13 cellular contexts compared by ENCODE assay signal in genomic region chr2:237327191-237327590, GRCh38.
DNase-seq lines count a peak whose midpoint lies in the region; ATAC-seq and TF ChIP-seq lines count a peak whose summit lies in the region.
"Had no signal": no experiment of that assay in that cellular context is flagged by ENCODE, and none has a peak within 500 bp of the region (broad histone marks: within the 10 kb centered on the region; RNA-seq: fewer than 3 reads in every experiment).

No MANE protein-coding gene starts in this region.

- no peak for TF ChIP-seq EP300 in gastroesophageal sphincter (IDR thresholded peaks at IDR 0.05)

- no peak for ATAC-seq in gastroesophageal sphincter

- TF ChIP-seq CTCF in gastroesophageal sphincter (IDR thresholded peaks at IDR 0.05) (no peak), testis (IDR thresholded peaks at IDR 0.05) (no peak)

- H3K9ac ChIP-seq in mucosa of rectum (ENCODE audit: low read depth in 1 of 2, low read length in 2 of 2) = no peak overlapping the region

- intact Hi-C loops in testis (cut with DNase I; ENCODE audit: low total_unique reads) = no loop called here

- TF ChIP-seq POLR2A in gastroesophageal sphincter (IDR thresholded peaks at IDR 0.05) (no peak), testis (IDR thresholded peaks at IDR 0.05) (no peak)

- peaks cover 6 to 78% (median 14%) of the 10 kb centered on the region in 3 donors for H3K4me1 ChIP-seq in gastroesophageal sphincter
- H3K4me1 ChIP-seq in mucosa of rectum (ENCODE audit: control insufficient read depth in 2 of 2, insufficient read depth in 2 of 2, low read length in 2 of 2) = no peaks in the 10 kb centered on the region
- H3K4me1 ChIP-seq in testis = peaks cover 35% of the 10 kb centered on the region

- peak; percentile 59 to 78 for DNase-seq in NCI-H524 (lab: John Stamatoyannopoulos, UW)
- no peak for DNase-seq in testis
- no peak for DNase-seq in GM03348 (ENCODE audit: low spot score)
- DNase-seq in NCI-H187 (lab: John Stamatoyannopoulos, UW) = no peak
- DNase-seq in central memory CD4-positive, alpha-beta T cell = no peak
- DNase-seq in ecto neural progenitor cell (ENCODE audit: low spot score) = no peak
- DNase-seq: activated gamma-delta T cell treated with Interleukin-2 at 50 U/mL for 16 hours; BE2C; stimulated activated naive CD4-positive, alpha-beta T cell had no signal

- H3K27me3 ChIP-seq in gastroesophageal sphincter (no peaks in the 10 kb centered on the region), mucosa of rectum (ENCODE audit: control insufficient read depth in 2 of 2, insufficient read depth in 2 of 2, low read length in 2 of 2) (no peaks in the 10 kb centered on the region), testis (no peaks in the 10 kb centered on the region)
- H3K27me3 ChIP-seq: BE2C had no signal

- WGBS in gastroesophageal sphincter (ENCODE audit: low coverage in 1 of 2), 2 donors = 74 to 94% methylated on average over 4 to 8 of the region's 8 CpGs
- WGBS in testis, 2 donors = 80 to 84% methylated on average over 8 of the region's 8 CpGs

- H3K36me3 ChIP-seq in gastroesophageal sphincter (no peaks in the 10 kb centered on the region), mucosa of rectum (ENCODE audit: control insufficient read depth in 2 of 2, insufficient read depth in 2 of 2, low read length in 2 of 2) (no peaks in the 10 kb centered on the region), testis (ENCODE audit: low read depth, missing control alignments) (no peaks in the 10 kb centered on the region)
- H3K36me3 ChIP-seq: BE2C had no signal

- no peak overlapping the region for H3K4me3 ChIP-seq in gastroesophageal sphincter
- H3K4me3 ChIP-seq in mucosa of rectum (ENCODE audit: low read length in 2 of 2) = no peak overlapping the region
- no peak overlapping the region for H3K4me3 ChIP-seq in testis
- H3K4me3 ChIP-seq: lung, skin epidermis had no signal

- H3K27ac ChIP-seq in gastroesophageal sphincter (peak overlapping the region; percentile 84 to 94 (median 88)), mucosa of rectum (ENCODE audit: low read depth in 2 of 2, low read length in 2 of 2) (peak overlapping the region; percentile 39 to 74), testis (peak overlapping the region; percentile 76 to 90)

- H3K9me3 ChIP-seq in gastroesophageal sphincter (no peaks in the 10 kb centered on the region), mucosa of rectum (ENCODE audit: control insufficient read depth in 2 of 2, low read length in 2 of 2) (no peaks in the 10 kb centered on the region), testis (no peaks in the 10 kb centered on the region)
- H3K9me3 ChIP-seq: BE2C had no signal

Comparison
In these comparisons a context has a peak if more than half of its experiments do, and no peak if none do; other contexts are left out.
1. DNase-seq: peak in NCI-H524 (2 of 2); none in testis (single experiment), GM03348 (single experiment), NCI-H187 (0 of 2), central memory CD4-positive, alpha-beta T cell (single experiment) and ecto neural progenitor cell (single experiment).
2. Peak in every context shown above with its lines, with median percentiles within 50 percentile points of each other: H3K27ac ChIP-seq.